Comparison of ENCODE assay signal across 8 cellular contexts in genomic region chr3:134794950-134795775, GRCh38. TPM values are rescaled to one million over a fixed set of nuclear protein-coding genes. Genes with fewer than 3 reads are reported as not detected.
DNase-seq lines count a peak whose midpoint lies in the region; ATAC-seq, FAIRE-seq and TF ChIP-seq lines count a peak whose summit lies in the region.

Gene EPHB1 (plus strand): TSS chr3:134795260.

- no peaks in the 10 kb centered on the region for H3K9me1 ChIP-seq in endothelial cell of umbilical vein (replicated peaks; ENCODE audit: control insufficient read depth, extremely low read depth, insufficient read depth, low read length)

- TF ChIP-seq POLR2A in endothelial cell of umbilical vein (IDR thresholded peaks at IDR 0.05; ENCODE audit: low read depth, low read length), result peak; percentile 18

- in situ Hi-C loops in Caki2 (cut with HindIII; ENCODE audit: low pct_unique_long_range_greater_than_20kb, low sequenced_read_pairs), result no loop called here

- no peak within 1 kb of the TSS for H3K9ac ChIP-seq in endothelial cell of umbilical vein (replicated peaks; ENCODE audit: extremely low read depth, insufficient read depth, low read length)

- intact Hi-C loops in endothelial cell of umbilical vein (cut with micrococcal nuclease), result loop anchor here (1.0 to 10.0 kb wide), 9 partner anchors 52 to 1247 kb away; no protein-coding TSS in a partner anchor

- H3K36me3 ChIP-seq in endothelial cell of umbilical vein (ENCODE audit: control insufficient read depth in 2 of 2, extremely low read depth in 1 of 2, insufficient read depth in 2 of 2, low read length in 2 of 2), result no peaks in the 10 kb centered on the region

- POLR2A ChIA-PET in activated CD4-positive, alpha-beta memory T cell treated with anti-CD3 and anti-CD28 coated beads, Interleukin-2, amount 10 ng/mL, durations not matched to agents 7 days and 5 days (lab: Charles Lee), result interaction anchor here (1.3 to 1.6 kb wide), 2 partner anchors 10 to 19 kb away, joined by 3 to 5 read pairs; no protein-coding TSS in a partner anchor
- POLR2A ChIA-PET in endothelial cell of umbilical vein (lab: Charles Lee), result interaction anchor here (1.3 kb wide), 1 partner anchor 1171 kb away, joined by 3 read pairs; the partner anchor contains the start of gene PPP2R3A

- no peaks in the 10 kb centered on the region for H3K79me2 ChIP-seq in endothelial cell of umbilical vein (ENCODE audit: control insufficient read depth, insufficient read depth, low read length)

- BruUV-seq in endothelial cell of umbilical vein (replicated peaks; lab: Mats Ljungman, UMichigan), result no TSS peak

- H3K4me1 Mint-ChIP-seq in activated CD4-positive, alpha-beta memory T cell treated with anti-CD3 and anti-CD28 coated beads, Interleukin-2, amount 10 ng/mL, durations not matched to agents 7 days and 5 days, result peaks cover 15% of the 10 kb centered on the region
- H3K4me1 Mint-ChIP-seq in mesothelial cell of epicardium, result peaks cover 7% of the 10 kb centered on the region

- peaks cover 12% of the 10 kb centered on the region for H3K4me1 ChIP-seq in endothelial cell of umbilical vein (ENCODE audit: control insufficient read depth, extremely low read depth, insufficient read depth, low read length)

- peak; percentile 98 for DNase-seq in Caki2 (ENCODE audit: low read depth)
- peak; percentile 95 to 96 for DNase-seq in NCI-H526 (lab: John Stamatoyannopoulos, UW)
- peak; percentile 72 for DNase-seq in activated CD4-positive, alpha-beta memory T cell treated with anti-CD3 and anti-CD28 coated beads, Interleukin-2, amount 10 ng/mL, durations not matched to agents 7 days and 5 days
- peak; percentile 96 for DNase-seq in endothelial cell of umbilical vein (ENCODE audit: low read depth, low spot score)
- peak; percentile 74 to 89 for DNase-seq in mesothelial cell of epicardium (ENCODE audit: low spot score in 2 of 2, unreplicated experiment in 2 of 2)
- DNase-seq in stimulated activated CD8-positive, alpha-beta memory T cell treated with anti-CD3 and anti-CD28 coated beads, Interleukin-7, amount 100 ng/mL, for 24 hours (ENCODE audit: low read depth), result peak; percentile 31

- no peaks in the 10 kb centered on the region for H4K20me1 ChIP-seq in endothelial cell of umbilical vein (replicated peaks; ENCODE audit: control insufficient read depth, extremely low read depth, insufficient read depth, low read length)

- no peaks in the 10 kb centered on the region for H3K36me3 Mint-ChIP-seq in activated CD4-positive, alpha-beta memory T cell treated with anti-CD3 and anti-CD28 coated beads, Interleukin-2, amount 10 ng/mL, durations not matched to agents 7 days and 5 days (ENCODE audit: low read depth)
- no peaks in the 10 kb centered on the region for H3K36me3 Mint-ChIP-seq in mesothelial cell of epicardium

- FAIRE-seq in endothelial cell of umbilical vein (lab: Jason Lieb, UNC), result peak; percentile 95

- ATAC-seq in GM19455 (IDR thresholded peaks at IDR 0.05; ENCODE audit: unreplicated experiment) (peak; percentile 80), HG03565 (IDR thresholded peaks at IDR 0.05; ENCODE audit: unreplicated experiment) (peak; percentile 77)

- no peaks in the 10 kb centered on the region for H3K9me3 Mint-ChIP-seq in activated CD4-positive, alpha-beta memory T cell treated with anti-CD3 and anti-CD28 coated beads, Interleukin-2, amount 10 ng/mL, durations not matched to agents 7 days and 5 days
- no peaks in the 10 kb centered on the region for H3K9me3 Mint-ChIP-seq in mesothelial cell of epicardium

- peak within 1 kb of the TSS; percentile 80 for H2AFZ ChIP-seq in endothelial cell of umbilical vein (ENCODE audit: low read depth, low read length)

- H3K4me3 ChIP-seq in endothelial cell of umbilical vein (replicated peaks in 1 of 3; ENCODE audit: insufficient read depth in 1 of 3, low read depth in 1 of 3, low read length in 3 of 3), result peak within 1 kb of the TSS in 2 of 3 experiments; percentile 47 to 56

- H3K27me3 Mint-ChIP-seq in activated CD4-positive, alpha-beta memory T cell treated with anti-CD3 and anti-CD28 coated beads, Interleukin-2, amount 10 ng/mL, durations not matched to agents 7 days and 5 days, result peaks cover 67% of the 10 kb centered on the region
- H3K27me3 Mint-ChIP-seq in mesothelial cell of epicardium (ENCODE audit: low read depth), result peaks cover 97% of the 10 kb centered on the region

- CTCF ChIA-PET in activated CD4-positive, alpha-beta memory T cell treated with anti-CD3 and anti-CD28 coated beads, Interleukin-2, amount 10 ng/mL, durations not matched to agents 7 days and 5 days (lab: Charles Lee), result interaction anchor here (0.6 to 2.3 kb wide), 23 partner anchors 7 to 1254 kb away, joined by 3 to 43 read pairs (median 4); no protein-coding TSS in a partner anchor
- CTCF ChIA-PET in endothelial cell of umbilical vein (lab: Charles Lee), result interaction anchor here (0.5 to 3.8 kb wide), 46 partner anchors 9 to 1248 kb away, joined by 3 to 106 read pairs (median 4); no protein-coding TSS in a partner anchor

- H3K4me3 Mint-ChIP-seq in activated CD4-positive, alpha-beta memory T cell treated with anti-CD3 and anti-CD28 coated beads, Interleukin-2, amount 10 ng/mL, durations not matched to agents 7 days and 5 days, result peak within 1 kb of the TSS; percentile 79
- peak within 1 kb of the TSS; percentile 80 for H3K4me3 Mint-ChIP-seq in mesothelial cell of epicardium

- peak; percentile 88 to 95 for TF ChIP-seq CTCF in endothelial cell of umbilical vein (IDR thresholded peaks at IDR 0.05; ENCODE audit: extremely low read depth in 1 of 2, insufficient read depth in 1 of 2, low read depth in 1 of 2, low read length in 2 of 2)
- peak; percentile 71 for TF ChIP-seq CTCF in mesothelial cell of epicardium (IDR thresholded peaks at IDR 0.05; ENCODE audit: unreplicated experiment)

- H3K27ac ChIP-seq in endothelial cell of umbilical vein (ENCODE audit: insufficient read depth, low read depth, low read length), result no peak within 1 kb of the TSS

- peak within 1 kb of the TSS; percentile 58 for H3K4me2 ChIP-seq in endothelial cell of umbilical vein (ENCODE audit: insufficient read depth, low read length)

- dilution Hi-C loops in endothelial cell of umbilical vein (cut with MboI; ENCODE audit: extremely low pct_ligation_motif_present, low sequenced_read_pairs), result no loop called here

- H3K27ac Mint-ChIP-seq in activated CD4-positive, alpha-beta memory T cell treated with anti-CD3 and anti-CD28 coated beads, Interleukin-2, amount 10 ng/mL, durations not matched to agents 7 days and 5 days, result no peak within 1 kb of the TSS
- peak within 1 kb of the TSS; percentile 55 for H3K27ac Mint-ChIP-seq in mesothelial cell of epicardium

- H3K9me3 ChIP-seq in endothelial cell of umbilical vein (replicated peaks; ENCODE audit: control insufficient read depth, insufficient read depth, low read length), result no peaks in the 10 kb centered on the region

- peaks cover 25 to 35% of the 10 kb centered on the region in 2 experiments for H3K27me3 ChIP-seq in endothelial cell of umbilical vein (ENCODE audit: control insufficient read depth in 2 of 2, insufficient read depth in 2 of 2, low read length in 2 of 2)

TF ChIP-seq in endothelial cell of umbilical vein, 7 proteins besides CTCF, POLR2A, EP300 and RAD21:
- TF ChIP-seq EZH2 (IDR thresholded peaks at IDR 0.05; ENCODE audit: borderline replicate concordance, low read depth, low read length, severe bottlenecking) (peak; percentile 25), FOS (IDR thresholded peaks at IDR 0.05; ENCODE audit: borderline replicate concordance, insufficient read depth, low read length) (no peak)

RNA-seq across cellular contexts. Expression of gene EPHB1, which starts in this region (rescaled TPM):
- 1.9 and 4.1 TPM in 2 replicates for total RNA-seq in Caki2 (2014; rRNA removed; shearing (Covaris generic); ENCODE audit: low replicate concordance)
- 1 to 10 TPM in 1 of 2 experiments, under 1 TPM in 1; 0.80 to 1.2 TPM for total RNA-seq in activated CD4-positive, alpha-beta memory T cell treated with anti-CD3 and anti-CD28 coated beads, Interleukin-2, amount 10 ng/mL, durations not matched to agents 7 days and 5 days
- total RNA-seq in endothelial cell of umbilical vein, result 2.5 and 5.2 TPM in 2 replicates
- polyA plus RNA-seq in endothelial cell of umbilical vein, result 1.3 and 1.4 TPM in 2 replicates
- 0.59 and 0.78 TPM in 2 replicates for polyA plus RNA-seq in endothelial cell of umbilical vein (2011; cell fraction: cytosol; rRNA removed)
- 1.0 and 2.5 TPM in 2 replicates for polyA plus RNA-seq in endothelial cell of umbilical vein (2011; cell fraction: nucleus; rRNA removed)
- 1.1 and 1.2 TPM in 2 replicates for polyA plus RNA-seq in endothelial cell of umbilical vein (2012)
- polyA minus RNA-seq in endothelial cell of umbilical vein, result 3.8 and 5.6 TPM in 2 replicates
- polyA minus RNA-seq in endothelial cell of umbilical vein (2011; cell fraction: cytosol; rRNA and poly(A)+ RNA removed), result not detected
- 7.5 and 14.0 TPM in 2 replicates for polyA minus RNA-seq in endothelial cell of umbilical vein (2011; cell fraction: nucleus; rRNA and poly(A)+ RNA removed)
- 1.2 to 1.7 TPM (median 1.3 TPM) in 3 replicates for total RNA-seq in mesothelial cell of epicardium

Comparison
In these comparisons a context has a peak if more than half of its experiments do, and no peak if none do; other contexts are left out.
1. DNase-seq: peak in every context shown above with its lines; median percentile 98 in Caki2; 96 in endothelial cell of umbilical vein; 96 in NCI-H526; 82 in mesothelial cell of epicardium; 72 in activated CD4-positive, alpha-beta memory T cell treated with anti-CD3 and anti-CD28 coated beads, Interleukin-2, amount 10 ng/mL, durations not matched to agents 7 days and 5 days; 31 in stimulated activated CD8-positive, alpha-beta memory T cell treated with anti-CD3 and anti-CD28 coated beads, Interleukin-7, amount 100 ng/mL, for 24 hours.